Comparison of ENCODE assay signal across 1 cellular context in the genomic region with DNA sequence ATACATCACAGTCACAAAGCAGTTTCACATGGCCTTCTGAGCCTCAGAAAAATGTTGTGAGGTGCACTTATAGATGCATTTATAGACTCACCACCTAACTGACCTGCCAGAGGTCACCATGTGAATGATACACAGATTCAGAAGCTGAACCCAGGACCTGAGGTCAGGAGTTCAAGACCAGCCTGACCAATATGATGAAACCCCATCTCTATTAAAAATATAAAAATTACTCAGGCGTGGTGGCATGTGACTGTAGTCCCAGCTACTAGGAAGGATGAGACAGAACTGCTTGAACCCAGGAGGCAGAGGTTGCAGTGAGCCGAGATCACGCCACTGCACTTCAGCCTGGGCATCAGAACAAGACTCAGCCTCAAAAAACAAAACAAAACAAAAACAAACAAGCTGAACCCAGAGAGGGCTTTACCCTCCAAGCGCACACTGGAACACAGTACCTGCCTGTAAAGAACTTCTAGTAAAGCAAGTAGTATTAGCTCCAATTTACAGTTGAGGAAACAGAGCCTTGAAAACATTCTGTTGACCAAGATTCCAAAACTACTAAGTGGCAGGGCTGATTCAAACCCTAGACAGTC.
TF ChIP-seq lines count a peak whose summit lies in the region.

No MANE protein-coding gene starts in this region.

TF ChIP-seq in WTC11, 78 proteins besides CTCF, POLR2A, EP300 and RAD21 (continued from another document):
- TF ChIP-seq CREM (CRISPR knock-in tag; IDR thresholded peaks at IDR 0.05) (no peak), ZNF416 (CRISPR knock-in tag; IDR thresholded peaks at IDR 0.05) (no peak), ZNF263 (CRISPR knock-in tag; IDR thresholded peaks at IDR 0.05; ENCODE audit: low read depth) (no peak), PRRX2 (CRISPR knock-in tag; IDR thresholded peaks at IDR 0.05) (no peak), FOXP4 (CRISPR knock-in tag; IDR thresholded peaks at IDR 0.05) (no peak), MLX (CRISPR knock-in tag; IDR thresholded peaks at IDR 0.05) (no peak), AR (CRISPR knock-in tag; IDR thresholded peaks at IDR 0.05) (no peak), SP1 (CRISPR knock-in tag; conservative IDR thresholded peaks at IDR 0.05) (no peak)
- TF ChIP-seq, protein P1, sequence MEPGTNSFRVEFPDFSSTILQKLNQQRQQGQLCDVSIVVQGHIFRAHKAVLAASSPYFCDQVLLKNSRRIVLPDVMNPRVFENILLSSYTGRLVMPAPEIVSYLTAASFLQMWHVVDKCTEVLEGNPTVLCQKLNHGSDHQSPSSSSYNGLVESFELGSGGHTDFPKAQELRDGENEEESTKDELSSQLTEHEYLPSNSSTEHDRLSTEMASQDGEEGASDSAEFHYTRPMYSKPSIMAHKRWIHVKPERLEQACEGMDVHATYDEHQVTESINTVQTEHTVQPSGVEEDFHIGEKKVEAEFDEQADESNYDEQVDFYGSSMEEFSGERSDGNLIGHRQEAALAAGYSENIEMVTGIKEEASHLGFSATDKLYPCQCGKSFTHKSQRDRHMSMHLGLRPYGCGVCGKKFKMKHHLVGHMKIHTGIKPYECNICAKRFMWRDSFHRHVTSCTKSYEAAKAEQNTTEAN (CRISPR knock-in tag; IDR thresholded peaks at IDR 0.05), result no peak
- TF ChIP-seq, protein P2, sequence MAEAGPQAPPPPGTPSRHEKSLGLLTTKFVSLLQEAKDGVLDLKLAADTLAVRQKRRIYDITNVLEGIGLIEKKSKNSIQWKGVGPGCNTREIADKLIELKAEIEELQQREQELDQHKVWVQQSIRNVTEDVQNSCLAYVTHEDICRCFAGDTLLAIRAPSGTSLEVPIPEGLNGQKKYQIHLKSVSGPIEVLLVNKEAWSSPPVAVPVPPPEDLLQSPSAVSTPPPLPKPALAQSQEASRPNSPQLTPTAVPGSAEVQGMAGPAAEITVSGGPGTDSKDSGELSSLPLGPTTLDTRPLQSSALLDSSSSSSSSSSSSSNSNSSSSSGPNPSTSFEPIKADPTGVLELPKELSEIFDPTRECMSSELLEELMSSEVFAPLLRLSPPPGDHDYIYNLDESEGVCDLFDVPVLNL (CRISPR knock-in tag; IDR thresholded peaks at IDR 0.05; ENCODE audit: borderline replicate concordance, low read depth), result no peak
